In the genomic region with DNA sequence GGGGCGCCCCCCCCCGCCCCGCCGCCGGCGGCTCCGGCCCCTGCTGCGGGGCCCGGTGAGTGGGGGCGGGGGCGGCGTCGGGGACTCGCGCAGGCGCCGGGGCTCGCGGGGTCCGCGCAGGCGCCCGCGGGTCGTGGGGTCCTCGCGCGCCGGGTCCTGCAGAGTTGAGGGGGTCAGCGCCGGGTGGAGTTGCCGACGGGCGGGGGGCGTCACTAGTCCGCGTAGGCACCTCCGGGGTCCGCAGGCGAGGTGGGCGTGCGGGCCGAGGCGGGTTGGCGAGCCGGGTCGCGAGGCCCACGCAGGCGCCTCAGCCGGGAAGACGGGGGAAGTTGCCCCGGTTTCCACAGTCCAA, we compare ENCODE assay signal across 8 cellular contexts. TPM values are rescaled to one million over a fixed set of nuclear protein-coding genes. Genes with fewer than 3 reads are reported as not detected.
DNase-seq lines count a peak whose midpoint lies in the region; ATAC-seq, FAIRE-seq and TF ChIP-seq lines count a peak whose summit lies in the region.

No MANE protein-coding gene starts in this region.

- peaks cover 55% of the 10 kb centered on the region for H3K4me1 Mint-ChIP-seq in nephron progenitor cell

- ATAC-seq in HG03095 (IDR thresholded peaks at IDR 0.05; ENCODE audit: unreplicated experiment): peak; percentile 1

- H3K27me3 Mint-ChIP-seq in nephron progenitor cell (ENCODE audit: low read depth, poor library complexity): no peaks in the 10 kb centered on the region

- POLR2A ChIA-PET in endothelial cell of umbilical vein (lab: Charles Lee): interaction anchor here (0.8 to 2.3 kb wide), 3 partner anchors 81 to 149 kb away, joined by 3 to 12 read pairs (median 4); a partner anchor contains a TSS

- peak overlapping the region; percentile 87 for H3K4me3 ChIP-seq in WERI-Rb-1 (ENCODE audit: low read depth, low read length)
- H3K4me3 ChIP-seq in endothelial cell of umbilical vein (replicated peaks in 1 of 3; ENCODE audit: insufficient read depth in 1 of 3, low read depth in 1 of 3, low read length in 3 of 3): peak overlapping the region; percentile 13 to 87 (median 18)

- no peak for TF ChIP-seq POLR2A in endothelial cell of umbilical vein (IDR thresholded peaks at IDR 0.05; ENCODE audit: low read depth, low read length)

- H3K9ac ChIP-seq in endothelial cell of umbilical vein (replicated peaks; ENCODE audit: extremely low read depth, insufficient read depth, low read length): peak overlapping the region; percentile 62

- H2AFZ ChIP-seq in endothelial cell of umbilical vein (ENCODE audit: low read depth, low read length): peak overlapping the region; percentile 16

- peaks cover 14% of the 10 kb centered on the region for H3K36me3 Mint-ChIP-seq in nephron progenitor cell (ENCODE audit: low read depth)

- dilution Hi-C loops in endothelial cell of umbilical vein (cut with MboI; ENCODE audit: extremely low pct_ligation_motif_present, low sequenced_read_pairs): no loop called here

- no peak overlapping the region for H3K27ac Mint-ChIP-seq in nephron progenitor cell

- TF ChIP-seq CTCF in WERI-Rb-1 (IDR thresholded peaks at IDR 0.05; ENCODE audit: low read depth, low read length): no peak
- no peak for TF ChIP-seq CTCF in endothelial cell of umbilical vein (IDR thresholded peaks at IDR 0.05; ENCODE audit: extremely low read depth in 1 of 2, insufficient read depth in 1 of 2, low read depth in 1 of 2, low read length in 2 of 2)
- TF ChIP-seq CTCF in nephron progenitor cell (IDR thresholded peaks at IDR 0.05): no peak

- peaks cover 50% of the 10 kb centered on the region for H3K79me2 ChIP-seq in endothelial cell of umbilical vein (ENCODE audit: control insufficient read depth, insufficient read depth, low read length)

- peak overlapping the region; percentile 84 for H3K4me3 Mint-ChIP-seq in nephron progenitor cell

- peaks cover 45% of the 10 kb centered on the region for H3K4me1 ChIP-seq in endothelial cell of umbilical vein (ENCODE audit: control insufficient read depth, extremely low read depth, insufficient read depth, low read length)

- no peak overlapping the region for H3K4me2 ChIP-seq in endothelial cell of umbilical vein (ENCODE audit: insufficient read depth, low read length)

- H4K20me1 ChIP-seq in endothelial cell of umbilical vein (replicated peaks; ENCODE audit: control insufficient read depth, extremely low read depth, insufficient read depth, low read length): no peaks in the 10 kb centered on the region

- peak overlapping the region; percentile 98 for H3K27ac ChIP-seq in WERI-Rb-1
- peak overlapping the region; percentile 21 for H3K27ac ChIP-seq in endothelial cell of umbilical vein (ENCODE audit: insufficient read depth, low read depth, low read length)

- H3K27me3 ChIP-seq in WERI-Rb-1 (ENCODE audit: insufficient read depth, low read depth, severe bottlenecking) (no peaks in the 10 kb centered on the region), endothelial cell of umbilical vein (ENCODE audit: control insufficient read depth in 2 of 2, insufficient read depth in 2 of 2, low read length in 2 of 2) (no peaks in the 10 kb centered on the region)

- no peaks in the 10 kb centered on the region for H3K9me3 ChIP-seq in WERI-Rb-1 (ENCODE audit: severe bottlenecking)
- H3K9me3 ChIP-seq in endothelial cell of umbilical vein (replicated peaks; ENCODE audit: control insufficient read depth, insufficient read depth, low read length): no peaks in the 10 kb centered on the region

- intact Hi-C loops in endothelial cell of umbilical vein (cut with micrococcal nuclease): loop anchor here (2.0 to 10.0 kb wide), 2 partner anchors 52 to 346 kb away; a partner anchor contains a TSS

- no peaks in the 10 kb centered on the region for H3K9me1 ChIP-seq in endothelial cell of umbilical vein (replicated peaks; ENCODE audit: control insufficient read depth, extremely low read depth, insufficient read depth, low read length)

- BruUV-seq in endothelial cell of umbilical vein (replicated peaks; lab: Mats Ljungman, UMichigan): TSS peak; percentile 48

- FAIRE-seq in endothelial cell of umbilical vein (lab: Jason Lieb, UNC): no peak

- H3K36me3 ChIP-seq in WERI-Rb-1 (peaks cover 42% of the 10 kb centered on the region), endothelial cell of umbilical vein (ENCODE audit: control insufficient read depth in 2 of 2, extremely low read depth in 1 of 2, insufficient read depth in 2 of 2, low read length in 2 of 2) (no peaks in the 10 kb centered on the region)

- DNase-seq in NCI-H2227 (lab: John Stamatoyannopoulos, UW; ENCODE audit: unreplicated experiment) (peak; percentile 81), NCI-H2227 treated with DMSO at 0.1 percent for 48 hours (lab: John Stamatoyannopoulos, UW) (no peak), WERI-Rb-1 (peak; percentile 19), endothelial cell of umbilical vein (ENCODE audit: low read depth, low spot score) (no peak), nephron progenitor cell (peak; percentile 50), NCI-H510A (lab: John Stamatoyannopoulos, UW) (no peak), DMS79 (lab: John Stamatoyannopoulos, UW) (no peak)

- CTCF ChIA-PET in endothelial cell of umbilical vein (lab: Charles Lee): interaction anchor here (0.8 to 1.4 kb wide), 5 partner anchors 24 to 125 kb away, joined by 3 to 13 read pairs (median 6); a partner anchor contains a TSS

- no peaks in the 10 kb centered on the region for H3K9me3 Mint-ChIP-seq in nephron progenitor cell

TF ChIP-seq in endothelial cell of umbilical vein, 7 proteins besides CTCF, POLR2A, EP300 and RAD21:
- TF ChIP-seq MYC (IDR thresholded peaks at IDR 0.05; ENCODE audit: low read depth, low read length) (no peak), FOS (IDR thresholded peaks at IDR 0.05; ENCODE audit: borderline replicate concordance, insufficient read depth, low read length) (no peak), GATA2 (IDR thresholded peaks at IDR 0.05; ENCODE audit: insufficient read depth, insufficient read length, low read depth, low read length) (no peak), POLR2AphosphoS5 (IDR thresholded peaks at IDR 0.05; ENCODE audit: insufficient read depth, low read depth, low read length) (no peak)
- TF ChIP-seq, protein P1, sequence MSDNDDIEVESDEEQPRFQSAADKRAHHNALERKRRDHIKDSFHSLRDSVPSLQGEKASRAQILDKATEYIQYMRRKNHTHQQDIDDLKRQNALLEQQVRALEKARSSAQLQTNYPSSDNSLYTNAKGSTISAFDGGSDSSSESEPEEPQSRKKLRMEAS (IDR thresholded peaks at IDR 0.05; ENCODE audit: insufficient read depth, insufficient read length): no peak
TF ChIP-seq in endothelial cell of umbilical vein: peak in this region for 0.

RNA-seq across cellular contexts. Expression of a gene that starts 0.4 kb away (rescaled TPM):
- total RNA-seq in endothelial cell of umbilical vein: 68.3 and 71.8 TPM in 2 replicates
- polyA plus RNA-seq in endothelial cell of umbilical vein: 35.7 and 36.0 TPM in 2 replicates
- polyA plus RNA-seq in endothelial cell of umbilical vein (2011; cell fraction: cytosol; rRNA removed): 39.7 and 44.5 TPM in 2 replicates
- 90.6 and 94.5 TPM in 2 replicates for polyA plus RNA-seq in endothelial cell of umbilical vein (2011; cell fraction: nucleus; rRNA removed)
- polyA plus RNA-seq in endothelial cell of umbilical vein (2012): 44.4 and 44.9 TPM in 2 replicates
- polyA minus RNA-seq in endothelial cell of umbilical vein: 45.2 and 59.6 TPM in 2 replicates
- 69.8 TPM for polyA minus RNA-seq in endothelial cell of umbilical vein (2011; cell fraction: cytosol; rRNA and poly(A)+ RNA removed)
- polyA minus RNA-seq in endothelial cell of umbilical vein (2011; cell fraction: nucleus; rRNA and poly(A)+ RNA removed): 35.9 and 45.7 TPM in 2 replicates

RNA-seq across cellular contexts. Expression of a gene that starts 21.5 kb away (rescaled TPM):
- 30.4 and 38.5 TPM in 2 replicates for total RNA-seq in endothelial cell of umbilical vein
- 47.5 and 60.3 TPM in 2 replicates for polyA plus RNA-seq in endothelial cell of umbilical vein
- 31.7 and 39.6 TPM in 2 replicates for polyA plus RNA-seq in endothelial cell of umbilical vein (2011; cell fraction: cytosol; rRNA removed)
- 19.7 and 21.0 TPM in 2 replicates for polyA plus RNA-seq in endothelial cell of umbilical vein (2011; cell fraction: nucleus; rRNA removed)
- polyA plus RNA-seq in endothelial cell of umbilical vein (2012): 25.6 and 29.3 TPM in 2 replicates
- 12.3 and 15.4 TPM in 2 replicates for polyA minus RNA-seq in endothelial cell of umbilical vein
- polyA minus RNA-seq in endothelial cell of umbilical vein (2011; cell fraction: cytosol; rRNA and poly(A)+ RNA removed): 54.4 TPM
- 5.7 and 7.6 TPM in 2 replicates for polyA minus RNA-seq in endothelial cell of umbilical vein (2011; cell fraction: nucleus; rRNA and poly(A)+ RNA removed)

RNA-seq across cellular contexts. Expression of a gene that starts 25.3 kb away (rescaled TPM):
- total RNA-seq in endothelial cell of umbilical vein: 0.44 and 0.46 TPM in 2 replicates
- 0.33 and 0.68 TPM in 2 replicates for polyA plus RNA-seq in endothelial cell of umbilical vein
- polyA plus RNA-seq in endothelial cell of umbilical vein (2011; cell fraction: cytosol; rRNA removed): 0.15 and 0.17 TPM in 2 replicates
- polyA plus RNA-seq in endothelial cell of umbilical vein (2011; cell fraction: nucleus; rRNA removed): 1.0 and 1.4 TPM in 2 replicates
- polyA plus RNA-seq in endothelial cell of umbilical vein (2012): 0.94 and 1.2 TPM in 2 replicates
- polyA minus RNA-seq in endothelial cell of umbilical vein: 1.2 TPM in 1 of 2 replicates, not detected in the other
- 0.82 TPM for polyA minus RNA-seq in endothelial cell of umbilical vein (2011; cell fraction: cytosol; rRNA and poly(A)+ RNA removed)
- not detected in 2 replicates for polyA minus RNA-seq in endothelial cell of umbilical vein (2011; cell fraction: nucleus; rRNA and poly(A)+ RNA removed)

RNA-seq across cellular contexts. Expression of a gene that starts 29.9 kb away (rescaled TPM):
- 4.1 and 5.4 TPM in 2 replicates for total RNA-seq in endothelial cell of umbilical vein
- 4.5 and 5.8 TPM in 2 replicates for polyA plus RNA-seq in endothelial cell of umbilical vein
- polyA plus RNA-seq in endothelial cell of umbilical vein (2011; cell fraction: cytosol; rRNA removed): 1.1 and 1.8 TPM in 2 replicates
- polyA plus RNA-seq in endothelial cell of umbilical vein (2011; cell fraction: nucleus; rRNA removed): 15.0 and 15.9 TPM in 2 replicates
- polyA plus RNA-seq in endothelial cell of umbilical vein (2012): 2.2 and 3.2 TPM in 2 replicates
- polyA minus RNA-seq in endothelial cell of umbilical vein: 1.6 and 2.3 TPM in 2 replicates
- polyA minus RNA-seq in endothelial cell of umbilical vein (2011; cell fraction: cytosol; rRNA and poly(A)+ RNA removed): not detected
- polyA minus RNA-seq in endothelial cell of umbilical vein (2011; cell fraction: nucleus; rRNA and poly(A)+ RNA removed): 3.6 and 6.4 TPM in 2 replicates

RNA-seq across cellular contexts. Expression of a gene that starts 49.2 kb away (rescaled TPM):
- 0.51 and 1.00 TPM in 2 replicates for total RNA-seq in endothelial cell of umbilical vein
- polyA plus RNA-seq in endothelial cell of umbilical vein: 0.10 and 0.14 TPM in 2 replicates
- 0.14 and 0.18 TPM in 2 replicates for polyA plus RNA-seq in endothelial cell of umbilical vein (2011; cell fraction: cytosol; rRNA removed)
- 0.38 and 0.55 TPM in 2 replicates for polyA plus RNA-seq in endothelial cell of umbilical vein (2011; cell fraction: nucleus; rRNA removed)
- 1.9 and 2.6 TPM in 2 replicates for polyA plus RNA-seq in endothelial cell of umbilical vein (2012)
- polyA minus RNA-seq in endothelial cell of umbilical vein: 2.1 TPM in 2 replicates
- polyA minus RNA-seq in endothelial cell of umbilical vein (2011; cell fraction: cytosol; rRNA and poly(A)+ RNA removed): 2.5 TPM
- 0.19 TPM in 1 of 2 replicates, not detected in the other for polyA minus RNA-seq in endothelial cell of umbilical vein (2011; cell fraction: nucleus; rRNA and poly(A)+ RNA removed)

Comparison
In these comparisons a context has a peak if more than half of its experiments do, and no peak if none do; other contexts are left out.
1. DNase-seq: peak in NCI-H2227 (single experiment), WERI-Rb-1 (single experiment) and nephron progenitor cell (single experiment); none in NCI-H2227 treated with DMSO at 0.1 percent for 48 hours (single experiment), endothelial cell of umbilical vein (single experiment), NCI-H510A (single experiment) and DMS79 (single experiment).